Comparison of ENCODE assay signal across 18 cellular contexts in genomic region chr6:164401871-164402270, GRCh38.
"Had no signal": no experiment of that assay in that cellular context is flagged by ENCODE, and none has a peak within 500 bp of the region (broad histone marks: within the 10 kb centered on the region; RNA-seq: fewer than 3 reads in every experiment).

No MANE protein-coding gene starts in this region.

- DNase-seq: activated CD4-positive, alpha-beta T cell treated with anti-CD3 and anti-CD28 coated beads, Interleukin-2, amount 50 U/mL, for 4 hours; activated T-cell treated with anti-CD3 and anti-CD28 coated beads, Interleukin-2, amount 50 U/mL, for 72 hours; effector memory CD8-positive, alpha-beta T cell; foreskin fibroblast; hippocampal formation; left colon; occipital lobe; stimulated activated CD4-positive, alpha-beta T cell treated with anti-CD3 and anti-CD28 coated beads, Interleukin-4, amount 100 ng/mL, for 1 hour; T-helper 2 cell; WERI-Rb-1 had no signal

- H3K27ac Mint-ChIP-seq: activated naive CD8-positive, alpha-beta T cell; activated T-cell treated with anti-CD3 and anti-CD28 coated beads, Interleukin-2, amount 50 U/mL, for 72 hours; mesothelial cell of epicardium; nephron had no signal

- H3K36me3 ChIP-seq: thoracic aorta, WERI-Rb-1 had no signal

- H3K9me3 ChIP-seq: thoracic aorta had no signal

- FAIRE-seq: islet of Langerhans had no signal

- H3K27ac ChIP-seq: thoracic aorta, WERI-Rb-1 had no signal

- H3K9me3 Mint-ChIP-seq: mesothelial cell of epicardium had no signal

- H3K4me3 Mint-ChIP-seq: activated naive CD8-positive, alpha-beta T cell; activated T-cell treated with anti-CD3 and anti-CD28 coated beads, Interleukin-2, amount 50 U/mL, for 72 hours; effector memory CD8-positive, alpha-beta T cell; mesothelial cell of epicardium; nephron had no signal

- H3K36me3 Mint-ChIP-seq: activated naive CD8-positive, alpha-beta T cell; brain; mesothelial cell of epicardium had no signal

- H3K27me3 Mint-ChIP-seq: activated naive CD8-positive, alpha-beta T cell; effector memory CD8-positive, alpha-beta T cell had no signal

- H3K4me3 ChIP-seq: lung, skin epidermis, thoracic aorta had no signal

- ATAC-seq: activated T-cell treated with anti-CD3 and anti-CD28 coated beads, Interleukin-2, amount 50 U/mL, for 72 hours; effector memory CD8-positive, alpha-beta T cell; left colon had no signal

- H3K4me1 Mint-ChIP-seq: nephron had no signal
